ENCODE assay signal across 26 cellular contexts in the genomic region with DNA sequence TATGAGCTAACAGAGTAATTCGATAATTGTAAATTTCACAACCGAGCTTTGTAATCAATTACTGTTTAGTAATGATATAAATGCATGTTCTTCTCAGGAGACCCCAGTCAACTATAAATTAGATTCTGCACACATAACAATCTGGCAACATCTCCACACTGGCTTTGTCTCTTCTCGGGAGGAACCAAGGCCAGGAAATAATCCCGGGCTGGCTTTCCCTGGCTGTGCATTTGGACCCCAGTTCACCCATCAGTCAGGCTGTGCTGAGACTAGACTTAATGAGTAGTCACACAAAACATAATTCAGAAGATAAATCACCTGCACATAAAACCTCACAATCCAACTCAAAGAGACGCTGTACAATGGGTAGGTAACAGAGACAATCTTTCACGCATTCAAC.
"Had no signal": no experiment of that assay in that cellular context is flagged by ENCODE, and none has a peak within 500 bp of the region (broad histone marks: within the 10 kb centered on the region; RNA-seq: fewer than 3 reads in every experiment).

No MANE protein-coding gene starts in this region.

- FAIRE-seq: kidney, pancreas had no signal

- H3K9me3 Mint-ChIP-seq: natural killer cell treated with Interleukin-12 subunit alpha and Interleukin-12 subunit beta and Interleukin-15 and Interleukin-18, amount 100 ng/mL, for 72 hours; stimulated activated naive B cell treated with anti-CD40 and anti-IgM and Interleukin-4, amounts not matched to agents 10 μg/mL and 1 μg/mL and 100 μg/mL, for 72 hours had no signal

- H3K27ac Mint-ChIP-seq: mesothelial cell of epicardium; naive thymus-derived CD4-positive, alpha-beta T cell; natural killer cell treated with Interleukin-12 subunit alpha and Interleukin-12 subunit beta and Interleukin-15 and Interleukin-18, amount 100 ng/mL, for 72 hours; stimulated activated naive B cell treated with anti-CD40 and anti-IgM and Interleukin-4, amounts not matched to agents 10 μg/mL and 1 μg/mL and 100 μg/mL, for 72 hours had no signal

- H3K4me3 Mint-ChIP-seq: mesothelial cell of epicardium; naive thymus-derived CD4-positive, alpha-beta T cell; natural killer cell treated with Interleukin-12 subunit alpha and Interleukin-12 subunit beta and Interleukin-15 and Interleukin-18, amount 100 ng/mL, for 72 hours; neural crest cell; stimulated activated naive B cell treated with anti-CD40 and anti-IgM and Interleukin-4, amounts not matched to agents 10 μg/mL and 1 μg/mL and 100 μg/mL, for 72 hours had no signal

- DNase-seq: kidney; left colon; left lung; lower lobe of right lung; mammary epithelial cell; mesendoderm; mucosa of descending colon; naive thymus-derived CD4-positive, alpha-beta T cell; pancreas; retina; right cardiac atrium; stimulated activated CD4-positive, alpha-beta T cell treated with anti-CD3 and anti-CD28 coated beads, Interleukin-12 subunit alpha, Interleukin-12 subunit beta, amount 100 ng/mL, for 4 hours; stimulated activated CD4-positive, alpha-beta T cell treated with anti-CD3 and anti-CD28 coated beads, Interleukin-15, amount 100 ng/mL, for 24 hours; stimulated activated CD4-positive, alpha-beta T cell treated with anti-CD3 and anti-CD28 coated beads, Interleukin-2, amount 100 ng/mL, for 24 hours; stimulated activated CD4-positive, alpha-beta T cell treated with anti-CD3 and anti-CD28 coated beads, Interleukin-4, amount 100 ng/mL, for 1 hour; stimulated activated naive B cell treated with anti-CD40 and anti-IgM and Interleukin-4, amounts not matched to agents 10 μg/mL and 1 μg/mL and 100 μg/mL, for 72 hours; stimulated activated naive CD8-positive, alpha-beta T cell treated with anti-CD3 and anti-CD28 coated beads, Interleukin-15, Interleukin-2, amounts not matched to agents 100 U/mL and 50 U/mL, for 24 hours; stomach; testis; thyroid gland; transverse colon; upper lobe of left lung had no signal

- H3K4me1 Mint-ChIP-seq: mesothelial cell of epicardium; naive thymus-derived CD4-positive, alpha-beta T cell; neural crest cell; stimulated activated naive B cell treated with anti-CD40 and anti-IgM and Interleukin-4, amounts not matched to agents 10 μg/mL and 1 μg/mL and 100 μg/mL, for 72 hours had no signal

- H3K36me3 Mint-ChIP-seq: mesothelial cell of epicardium; naive thymus-derived CD4-positive, alpha-beta T cell; natural killer cell treated with Interleukin-12 subunit alpha and Interleukin-12 subunit beta and Interleukin-15 and Interleukin-18, amount 100 ng/mL, for 72 hours; stimulated activated naive B cell treated with anti-CD40 and anti-IgM and Interleukin-4, amounts not matched to agents 10 μg/mL and 1 μg/mL and 100 μg/mL, for 72 hours had no signal

- ATAC-seq: left colon; left lung; lower lobe of right lung; mucosa of descending colon; naive thymus-derived CD4-positive, alpha-beta T cell; natural killer cell treated with Interleukin-12 subunit alpha and Interleukin-12 subunit beta and Interleukin-15 and Interleukin-18, amount 100 ng/mL, for 72 hours; pancreas; right cardiac atrium; sciatic nerve; stimulated activated naive B cell treated with anti-CD40 and anti-IgM and Interleukin-4, amounts not matched to agents 10 μg/mL and 1 μg/mL and 100 μg/mL, for 72 hours; stimulated activated naive CD8-positive, alpha-beta T cell treated with anti-CD3 and anti-CD28 coated beads, Interleukin-15, Interleukin-2, amounts not matched to agents 100 U/mL and 50 U/mL, for 24 hours had no signal
